22 cellular contexts compared by ENCODE assay signal in the genomic region with DNA sequence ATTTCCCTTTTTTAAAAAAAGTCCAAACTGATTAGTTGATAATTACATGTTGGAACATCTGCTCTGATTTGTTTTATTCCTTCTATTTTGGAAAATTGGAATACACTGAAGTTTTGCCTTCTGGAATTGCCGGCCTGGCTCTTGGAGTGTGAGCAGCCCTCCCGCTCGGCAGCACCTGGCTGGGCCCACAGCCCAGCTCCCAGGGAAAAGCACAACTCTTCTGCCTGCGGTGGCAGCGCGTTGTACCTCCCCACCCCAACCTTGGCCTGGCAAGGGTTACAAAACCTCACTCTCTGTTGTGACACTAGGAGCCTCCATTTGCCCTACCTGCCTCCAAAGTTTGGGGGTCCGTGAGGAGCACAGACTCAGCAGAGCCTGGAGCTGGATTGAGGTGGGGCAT.
DNase-seq lines count a peak whose midpoint lies in the region; TF ChIP-seq lines count a peak whose summit lies in the region.
"Had no signal": no experiment of that assay in that cellular context is flagged by ENCODE, and none has a peak within 500 bp of the region (broad histone marks: within the 10 kb centered on the region; RNA-seq: fewer than 3 reads in every experiment).

No MANE protein-coding gene starts in this region.

- H3K36me3 ChIP-seq in esophagus muscularis mucosa: no peaks in the 10 kb centered on the region
- H3K36me3 ChIP-seq: BLaER1, HAP-1 had no signal

- no peak for TF ChIP-seq POLR2A in esophagus muscularis mucosa (IDR thresholded peaks at IDR 0.05; ENCODE audit: low read depth)

- TF ChIP-seq CTCF in esophagus muscularis mucosa (IDR thresholded peaks at IDR 0.05): no peak

- WGBS in esophagus muscularis mucosa: 82% methylated on average over 7 of the region's 7 CpGs

- H3K27ac ChIP-seq in caudate nucleus (ENCODE audit: low read depth, low read length): peak overlapping the region; percentile 22
- H3K27ac ChIP-seq in esophagus muscularis mucosa (replicated peaks in 1 of 4): no peak overlapping the region
- H3K27ac ChIP-seq: 22Rv1, BLaER1, C4-2B, GM23248 had no signal

- intact Hi-C loops in esophagus muscularis mucosa (cut with DNase I): no loop called here

- H3K27me3 ChIP-seq in esophagus muscularis mucosa: peaks cover 0 to 17% (median 0%) of the 10 kb centered on the region in 4 donors

- H3K4me3 ChIP-seq in esophagus muscularis mucosa: no peak overlapping the region
- H3K4me3 ChIP-seq: BLaER1, GM12878, GM23248, HAP-1 had no signal

- peaks cover 0 to 6% (median 0%) of the 10 kb centered on the region in 4 donors for H3K9me3 ChIP-seq in esophagus muscularis mucosa
- H3K9me3 ChIP-seq: BLaER1, Caco-2, HAP-1 had no signal

- H3K4me1 ChIP-seq in esophagus muscularis mucosa: no peaks in the 10 kb centered on the region
- H3K4me1 ChIP-seq: BLaER1, Caco-2, HAP-1 had no signal

- DNase-seq in NCI-H1694 treated with DMSO at 0.1 percent for 48 hours (lab: John Stamatoyannopoulos, UW) (peak; percentile 1), NCI-H1694 (lab: John Stamatoyannopoulos, UW) (no peak), RPMI8226 (peak; percentile 45), caudate nucleus (lab: John Stamatoyannopoulos, UW) (no peak), esophagus muscularis mucosa (ENCODE audit: extremely low spot score) (peak; percentile 29), T-helper 9 cell (no peak), T-helper 1 cell (no peak), cerebellar cortex (ENCODE audit: low spot score) (no peak)
- DNase-seq: Caco-2; CD4-positive, CD25-positive, alpha-beta regulatory T cell; CD8-positive, alpha-beta T cell; DMS 273 treated with DMSO at 0.1 percent for 48 hours; DMS79; EL; GDM1; HFFc6 had no signal

- TF ChIP-seq EP300 in esophagus muscularis mucosa (IDR thresholded peaks at IDR 0.05): no peak

Comparison
In these comparisons a context has a peak if more than half of its experiments do, and no peak if none do; other contexts are left out.
1. DNase-seq: peak in NCI-H1694 treated with DMSO at 0.1 percent for 48 hours (single experiment), RPMI8226 (single experiment) and esophagus muscularis mucosa (single experiment); none in NCI-H1694 (single experiment), caudate nucleus (0 of 61), T-helper 9 cell (single experiment), T-helper 1 cell (0 of 5) and cerebellar cortex (single experiment).